ENCODE assay signal across 2 cellular contexts in the genomic region with DNA sequence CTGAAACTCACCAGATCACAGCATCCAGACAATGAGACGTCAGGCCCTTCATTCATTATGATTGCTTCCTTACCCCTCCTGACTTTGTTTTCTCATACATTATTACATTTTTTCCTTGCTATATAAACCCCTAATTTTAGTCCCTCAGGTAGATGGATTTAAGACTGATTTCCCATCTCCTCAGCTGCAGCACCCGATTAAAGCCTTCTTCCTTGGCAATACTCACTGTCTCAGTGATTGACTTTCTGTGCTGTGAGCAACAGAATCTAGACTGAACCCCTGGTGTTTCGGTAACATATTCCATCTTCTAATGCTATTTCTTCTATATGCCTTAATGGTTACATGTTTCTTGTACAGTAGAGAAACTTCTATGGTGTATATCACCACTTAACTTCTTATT.
TF ChIP-seq lines count a peak whose summit lies in the region.

No MANE protein-coding gene starts in this region.

TF ChIP-seq in HepG2, 621 proteins besides CTCF, POLR2A, EP300 and RAD21:
- TF ChIP-seq, protein P1, sequence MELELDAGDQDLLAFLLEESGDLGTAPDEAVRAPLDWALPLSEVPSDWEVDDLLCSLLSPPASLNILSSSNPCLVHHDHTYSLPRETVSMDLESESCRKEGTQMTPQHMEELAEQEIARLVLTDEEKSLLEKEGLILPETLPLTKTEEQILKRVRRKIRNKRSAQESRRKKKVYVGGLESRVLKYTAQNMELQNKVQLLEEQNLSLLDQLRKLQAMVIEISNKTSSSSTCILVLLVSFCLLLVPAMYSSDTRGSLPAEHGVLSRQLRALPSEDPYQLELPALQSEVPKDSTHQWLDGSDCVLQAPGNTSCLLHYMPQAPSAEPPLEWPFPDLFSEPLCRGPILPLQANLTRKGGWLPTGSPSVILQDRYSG (CRISPR knock-in tag; IDR thresholded peaks at IDR 0.05): no peak
- no peak for TF ChIP-seq IKZF1 (IDR thresholded peaks at IDR 0.05)
- peak; percentile 99 for TF ChIP-seq ZNF124 (CRISPR knock-in tag; IDR thresholded peaks at IDR 0.05)
TF ChIP-seq in HepG2: peak in this region for 1.

TF ChIP-seq in K562, 482 proteins besides CTCF, POLR2A, EP300 and RAD21:
- no peak for TF ChIP-seq POLR2AphosphoS2 (IDR thresholded peaks at IDR 0.05; ENCODE audit: low read length)
- no peak for TF ChIP-seq JUN (IDR thresholded peaks at IDR 0.05; ENCODE audit: borderline replicate concordance, low read depth, low read length)
- TF ChIP-seq JUN (CRISPR knock-in tag; IDR thresholded peaks at IDR 0.05; ENCODE audit: borderline replicate concordance): no peak
- TF ChIP-seq ZNF124 (CRISPR knock-in tag; IDR thresholded peaks at IDR 0.05): peak; percentile 95
- no peak for TF ChIP-seq NCOA6 (IDR thresholded peaks at IDR 0.05)
- peak; percentile 76; the same call in 1 of the 2 replicates for TF ChIP-seq CBX5 (IDR thresholded peaks at IDR 0.05; ENCODE audit: borderline replicate concordance, low read depth)
